In genomic region chr10:101708870-101709269, GRCh38 we compare ENCODE assay signal across 2 cellular contexts.
TF ChIP-seq lines count a peak whose summit lies in the region.

No MANE protein-coding gene starts in this region.

TF ChIP-seq in HEK293, 187 proteins besides CTCF, POLR2A, EP300 and RAD21 (continued from another document):
- peak; percentile 97 for TF ChIP-seq PRDM10 (tag by site-specific recombination; IDR thresholded peaks at IDR 0.05)

TF ChIP-seq in SK-N-SH, 30 proteins besides CTCF, POLR2A, EP300 and RAD21 (continued from another document):
- TF ChIP-seq, protein P1, sequence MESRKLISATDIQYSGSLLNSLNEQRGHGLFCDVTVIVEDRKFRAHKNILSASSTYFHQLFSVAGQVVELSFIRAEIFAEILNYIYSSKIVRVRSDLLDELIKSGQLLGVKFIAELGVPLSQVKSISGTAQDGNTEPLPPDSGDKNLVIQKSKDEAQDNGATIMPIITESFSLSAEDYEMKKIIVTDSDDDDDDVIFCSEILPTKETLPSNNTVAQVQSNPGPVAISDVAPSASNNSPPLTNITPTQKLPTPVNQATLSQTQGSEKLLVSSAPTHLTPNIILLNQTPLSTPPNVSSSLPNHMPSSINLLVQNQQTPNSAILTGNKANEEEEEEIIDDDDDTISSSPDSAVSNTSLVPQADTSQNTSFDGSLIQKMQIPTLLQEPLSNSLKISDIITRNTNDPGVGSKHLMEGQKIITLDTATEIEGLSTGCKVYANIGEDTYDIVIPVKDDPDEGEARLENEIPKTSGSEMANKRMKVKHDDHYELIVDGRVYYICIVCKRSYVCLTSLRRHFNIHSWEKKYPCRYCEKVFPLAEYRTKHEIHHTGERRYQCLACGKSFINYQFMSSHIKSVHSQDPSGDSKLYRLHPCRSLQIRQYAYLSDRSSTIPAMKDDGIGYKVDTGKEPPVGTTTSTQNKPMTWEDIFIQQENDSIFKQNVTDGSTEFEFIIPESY (IDR thresholded peaks at IDR 0.05; ENCODE audit: borderline replicate concordance, low read depth): no peak
